Comparison of ENCODE assay signal across 1 cellular context in genomic region chr9:90874194-90874593, GRCh38.
TF ChIP-seq lines count a peak whose summit lies in the region.

No MANE protein-coding gene starts in this region.

TF ChIP-seq in H1, 55 proteins besides CTCF, POLR2A, EP300 and RAD21:
- TF ChIP-seq SP4 (IDR thresholded peaks at IDR 0.05; ENCODE audit: low read length) (no peak), RFX5 (IDR thresholded peaks at IDR 0.05; ENCODE audit: borderline replicate concordance, low read depth, low read length) (no peak), CREB1 (IDR thresholded peaks at IDR 0.05) (no peak), ATF3 (IDR thresholded peaks at IDR 0.05; ENCODE audit: insufficient read depth, low read depth, low read length) (no peak), BCL11A (IDR thresholded peaks at IDR 0.05; ENCODE audit: low read depth in 2 of 2, low read length in 2 of 2) (no peak), POLR2AphosphoS5 (IDR thresholded peaks at IDR 0.05; ENCODE audit: low read depth, low read length) (no peak)
